ENCODE assay signal across 8 cellular contexts in genomic region chr17:62064029-62064790, GRCh38. TPM values are rescaled to one million over a fixed set of nuclear protein-coding genes. Genes with fewer than 3 reads are reported as not detected.
A peak's percentile ranks its signal among the peaks of the same experiment; 100 is the strongest.
DNase-seq lines count a peak whose midpoint lies in the region; ATAC-seq, FAIRE-seq and TF ChIP-seq lines count a peak whose summit lies in the region.

No MANE protein-coding gene starts in this region.

- H3K9me3 Mint-ChIP-seq in T-cell, result no peaks in the 10 kb centered on the region

- H3K27me3 ChIP-seq in esophagus squamous epithelium (no peaks in the 10 kb centered on the region), ovary (no peaks in the 10 kb centered on the region)

- 0% methylated on average over 5 of the region's 5 CpGs for WGBS in esophagus squamous epithelium, 2 donors
- 1 to 4% (median 2%) methylated on average over 5 of the region's 5 CpGs for WGBS in ovary, 3 donors

- H3K9me3 ChIP-seq in esophagus squamous epithelium, result no peaks in the 10 kb centered on the region
- no peaks in the 10 kb centered on the region for H3K9me3 ChIP-seq in ovary

- peaks cover 19% of the 10 kb centered on the region for H3K36me3 Mint-ChIP-seq in T-cell

- H3K27ac ChIP-seq in 22Rv1 (peak overlapping the region; percentile 93), esophagus squamous epithelium (peak overlapping the region; percentile 99 to 100 (median 99)), ovary (peak overlapping the region in 1 of 2 donors; percentile 86)

- H3K27ac Mint-ChIP-seq in T-cell, result peak overlapping the region; percentile 88 to 92

- peaks cover 9 to 52% (median 9%) of the 10 kb centered on the region in 3 donors for H3K4me1 ChIP-seq in esophagus squamous epithelium
- H3K4me1 ChIP-seq in ovary (ENCODE audit: insufficient read depth), result peaks cover 6% of the 10 kb centered on the region

- no peaks in the 10 kb centered on the region for H3K27me3 Mint-ChIP-seq in T-cell

- peaks cover 43 to 49% (median 43%) of the 10 kb centered on the region in 3 donors for H3K4me1 Mint-ChIP-seq in T-cell

- intact Hi-C loops in esophagus squamous epithelium (cut with DNase I) (no loop called here), ovary (cut with DNase I) (loop anchor here in 1 of 4 donors (10.0 kb wide), 1 partner anchor 649 kb away; no protein-coding TSS in a partner anchor)

- TF ChIP-seq POLR2A in esophagus squamous epithelium (IDR thresholded peaks at IDR 0.05) (no peak), ovary (IDR thresholded peaks at IDR 0.05) (no peak)

- POLR2A ChIA-PET in T-cell (lab: Charles Lee), result interaction anchor here in 1 of 2 donors (0.7 kb wide), 1 partner anchor 19 kb away, joined by 5 read pairs; no protein-coding TSS in a partner anchor

- ATAC-seq in T-cell (replicated peaks in 1 of 4) (peak in 1 of 4 experiments; percentile 17), GM18502 (IDR thresholded peaks at IDR 0.05; ENCODE audit: poor library complexity, unreplicated experiment) (no peak)

- H3K4me3 ChIP-seq in esophagus squamous epithelium (peak overlapping the region; percentile 95 to 99 (median 98)), ovary (peak overlapping the region; percentile 98)

- TF ChIP-seq CTCF in 22Rv1 (IDR thresholded peaks at IDR 0.05) (no peak), esophagus squamous epithelium (IDR thresholded peaks at IDR 0.05) (no peak), ovary (IDR thresholded peaks at IDR 0.05) (no peak)

- TF ChIP-seq EP300 in ovary (IDR thresholded peaks at IDR 0.05), result no peak

- FAIRE-seq in GM19239 (lab: Jason Lieb, UNC), result peak; percentile 83

- DNase-seq in GM19239 (ENCODE audit: insufficient read length, low spot score), result no peak
- DNase-seq in T-cell, result peak in 2 of 34 experiments; percentile 4 to 12
- no peak for DNase-seq in esophagus squamous epithelium (lab: John Stamatoyannopoulos, UW)
- DNase-seq in ovary, result no peak
- DNase-seq in stimulated activated naive CD4-positive, alpha-beta T cell treated with Interleukin-2 at 50 U/mL for 16 hours (lab: John Stamatoyannopoulos, UW), result no peak
- no peak for DNase-seq in stimulated activated CD4-positive, alpha-beta T cell treated with anti-CD3 and anti-CD28 coated beads, Interleukin-4, amount 100 ng/mL, for 4 hours

- CTCF ChIA-PET in T-cell (lab: Charles Lee), result interaction anchor here in 1 of 2 donors (1.0 kb wide), 1 partner anchor 41 kb away, joined by 3 read pairs; no protein-coding TSS in a partner anchor

- peak overlapping the region; percentile 88 to 95 (median 92) for H3K4me3 Mint-ChIP-seq in T-cell

- H3K36me3 ChIP-seq in esophagus squamous epithelium (peaks cover 0 to 25% (median 0%) of the 10 kb centered on the region in 3 donors), ovary (no peaks in the 10 kb centered on the region)

RNA-seq across cellular contexts. Expression of gene MED13, which starts 0.9 kb away (rescaled TPM):
- total RNA-seq in T-cell (10 to 100 TPM; 60.8 to 82.4 (median 77.6) TPM), esophagus squamous epithelium (10 to 100 TPM; 24.3 to 69.0 (median 51.0) TPM), ovary (10 to 100 TPM; 53.9 to 85.1 (median 63.8) TPM)
- polyA plus RNA-seq in ovary, result 10 to 100 TPM; 10.4 to 19.0 TPM
